Comparison of ENCODE assay signal across 10 cellular contexts in the genomic region with DNA sequence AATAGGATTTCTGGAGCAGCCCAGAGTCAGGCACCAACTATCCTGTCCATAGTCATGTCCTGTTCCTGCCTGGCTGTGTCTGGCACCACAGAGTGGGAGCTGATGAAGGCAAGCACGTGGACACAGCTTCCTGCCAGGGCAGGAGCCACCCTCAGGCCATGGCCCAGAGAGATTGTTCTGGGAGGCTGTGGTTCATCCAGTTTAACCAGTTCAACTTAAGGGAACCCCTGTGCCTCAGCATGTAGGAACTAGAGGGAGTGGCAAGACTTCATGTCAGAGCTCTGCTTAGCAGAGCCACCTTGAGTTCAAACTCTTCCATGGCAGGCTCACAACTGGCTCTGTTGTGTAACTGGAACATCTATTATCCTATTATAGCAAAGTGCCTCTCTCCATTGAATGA.
DNase-seq lines count a peak whose midpoint lies in the region; ATAC-seq and TF ChIP-seq lines count a peak whose summit lies in the region.
"Had no signal": no experiment of that assay in that cellular context is flagged by ENCODE, and none has a peak within 500 bp of the region (broad histone marks: within the 10 kb centered on the region; RNA-seq: fewer than 3 reads in every experiment).

No MANE protein-coding gene starts in this region.

- H2AFZ ChIP-seq in GM23338, result 0 out of 2 replicates have a peak overlapping the region, but pooled peaks have one; percentile 77

- H3K4me3 Mint-ChIP-seq in GM23338 (no peak overlapping the region), immature natural killer cell (no peak overlapping the region)
- H3K4me3 Mint-ChIP-seq in activated naive CD8-positive, alpha-beta T cell treated with anti-CD3 and anti-CD28 coated beads for 36 hours, result no peak overlapping the region

- peaks cover 36% of the 10 kb centered on the region for H3K4me1 Mint-ChIP-seq in GM23338
- no peaks in the 10 kb centered on the region for H3K4me1 Mint-ChIP-seq in activated naive CD8-positive, alpha-beta T cell treated with anti-CD3 and anti-CD28 coated beads for 36 hours
- H3K4me1 Mint-ChIP-seq in immature natural killer cell, result no peaks in the 10 kb centered on the region

- no peaks in the 10 kb centered on the region for H3K27me3 Mint-ChIP-seq in GM23338 (ENCODE audit: insufficient read depth, low read depth, poor library complexity)
- H3K27me3 Mint-ChIP-seq in activated naive CD8-positive, alpha-beta T cell treated with anti-CD3 and anti-CD28 coated beads for 36 hours, result peaks cover 5% of the 10 kb centered on the region
- H3K27me3 Mint-ChIP-seq in immature natural killer cell (ENCODE audit: low read depth in 3 of 3), result no peaks in the 10 kb centered on the region

- H3K36me3 ChIP-seq in GM23338 (ENCODE audit: insufficient read depth) (no peaks in the 10 kb centered on the region), heart left ventricle (no peaks in the 10 kb centered on the region)
- H3K36me3 ChIP-seq: tibial artery had no signal

- intact Hi-C loops in heart left ventricle (cut with DNase I) (no loop called here), posterior cingulate gyrus (cut with DNase I) (no loop called here)

- peak; percentile 93 for ATAC-seq in GM23338
- peak; percentile 52 to 84 (median 62) for ATAC-seq in heart left ventricle
- ATAC-seq in GM18498 (IDR thresholded peaks at IDR 0.05; ENCODE audit: unreplicated experiment), result no peak
- ATAC-seq in HG03442 (IDR thresholded peaks at IDR 0.05; ENCODE audit: unreplicated experiment), result no peak

- no peak overlapping the region for H3K27ac Mint-ChIP-seq in GM23338
- H3K27ac Mint-ChIP-seq in activated naive CD8-positive, alpha-beta T cell treated with anti-CD3 and anti-CD28 coated beads for 36 hours, result no peak overlapping the region
- no peak overlapping the region for H3K27ac Mint-ChIP-seq in immature natural killer cell

- H3K36me3 Mint-ChIP-seq in GM23338 (ENCODE audit: low read depth) (no peaks in the 10 kb centered on the region), immature natural killer cell (no peaks in the 10 kb centered on the region)
- H3K36me3 Mint-ChIP-seq in activated naive CD8-positive, alpha-beta T cell treated with anti-CD3 and anti-CD28 coated beads for 36 hours, result no peaks in the 10 kb centered on the region

- peaks cover 0 to 9% (median 0%) of the 10 kb centered on the region in 12 donors for H3K9me3 ChIP-seq in heart left ventricle
- H3K9me3 ChIP-seq: tibial artery had no signal

- H3K27me3 ChIP-seq in GM23338 (ENCODE audit: insufficient read depth), result no peaks in the 10 kb centered on the region
- no peaks in the 10 kb centered on the region for H3K27me3 ChIP-seq in heart left ventricle
- H3K27me3 ChIP-seq: tibial artery had no signal

- peaks cover 25% of the 10 kb centered on the region for H3K4me1 ChIP-seq in GM23338 (ENCODE audit: insufficient read depth)
- H3K4me1 ChIP-seq in heart left ventricle, result peaks cover 0 to 17% (median 0%) of the 10 kb centered on the region in 12 donors

- H4K20me1 ChIP-seq in GM23338 (replicated peaks; ENCODE audit: insufficient read depth), result no peaks in the 10 kb centered on the region

- H3K4me2 ChIP-seq in GM23338, result no peak overlapping the region

- TF ChIP-seq POLR2A in heart left ventricle (IDR thresholded peaks at IDR 0.05), result no peak

- DNase-seq in GM23338 (ENCODE audit: low spot score), result peak; percentile 58
- peak; percentile 91 for DNase-seq in SK-MEL-5 (ENCODE audit: low read depth, low spot score)
- DNase-seq in heart left ventricle, result peak in 2 of 5 donors; percentile 10 to 17
- peak; percentile 29 to 94 (median 58) for DNase-seq in posterior cingulate gyrus
- DNase-seq in activated naive CD8-positive, alpha-beta T cell treated with anti-CD3 and anti-CD28 coated beads for 36 hours, result no peak
- DNase-seq in immature natural killer cell, result no peak
- DNase-seq: effector CD4-positive, alpha-beta T cell had no signal

- no peak overlapping the region for H3K4me3 ChIP-seq in GM23338
- no peak overlapping the region for H3K4me3 ChIP-seq in heart left ventricle
- H3K4me3 ChIP-seq: tibial artery had no signal

- no peaks in the 10 kb centered on the region for H3K9me2 ChIP-seq in GM23338 (ENCODE audit: insufficient read depth)

- H3K27ac ChIP-seq in GM23338 (ENCODE audit: low read depth), result no peak overlapping the region
- no peak overlapping the region for H3K27ac ChIP-seq in heart left ventricle
- H3K27ac ChIP-seq: tibial artery had no signal

- H3F3A ChIP-seq in GM23338 (replicated peaks; ENCODE audit: low read depth), result no peaks in the 10 kb centered on the region

- in situ Hi-C loops in SK-MEL-5 (cut with HindIII; ENCODE audit: low pct_unique_long_range_greater_than_20kb, low sequenced_read_pairs), result no loop called here

- H3K79me2 ChIP-seq in GM23338 (replicated peaks; ENCODE audit: insufficient read depth), result no peaks in the 10 kb centered on the region

- 30 to 54% (median 34%) methylated on average over 1 of the region's 1 CpG for WGBS in heart left ventricle, 4 donors

- H3K9me3 Mint-ChIP-seq in GM23338 (no peaks in the 10 kb centered on the region), immature natural killer cell (peaks cover 2 to 25% (median 6%) of the 10 kb centered on the region in 6 donors)
- H3K9me3 Mint-ChIP-seq in activated naive CD8-positive, alpha-beta T cell treated with anti-CD3 and anti-CD28 coated beads for 36 hours, result peaks cover 2% of the 10 kb centered on the region

- TF ChIP-seq CTCF in GM23338 (conservative IDR thresholded peaks at IDR 0.05; ENCODE audit: low read depth in 2 of 2), result peak; percentile 42 to 50
- TF ChIP-seq CTCF in heart left ventricle (IDR thresholded peaks at IDR 0.05), result peak in 3 of 12 donors; percentile 4 to 23 (median 16)

TF ChIP-seq in GM23338, 12 proteins besides CTCF, POLR2A, EP300 and RAD21:
- TF ChIP-seq, protein P1, sequence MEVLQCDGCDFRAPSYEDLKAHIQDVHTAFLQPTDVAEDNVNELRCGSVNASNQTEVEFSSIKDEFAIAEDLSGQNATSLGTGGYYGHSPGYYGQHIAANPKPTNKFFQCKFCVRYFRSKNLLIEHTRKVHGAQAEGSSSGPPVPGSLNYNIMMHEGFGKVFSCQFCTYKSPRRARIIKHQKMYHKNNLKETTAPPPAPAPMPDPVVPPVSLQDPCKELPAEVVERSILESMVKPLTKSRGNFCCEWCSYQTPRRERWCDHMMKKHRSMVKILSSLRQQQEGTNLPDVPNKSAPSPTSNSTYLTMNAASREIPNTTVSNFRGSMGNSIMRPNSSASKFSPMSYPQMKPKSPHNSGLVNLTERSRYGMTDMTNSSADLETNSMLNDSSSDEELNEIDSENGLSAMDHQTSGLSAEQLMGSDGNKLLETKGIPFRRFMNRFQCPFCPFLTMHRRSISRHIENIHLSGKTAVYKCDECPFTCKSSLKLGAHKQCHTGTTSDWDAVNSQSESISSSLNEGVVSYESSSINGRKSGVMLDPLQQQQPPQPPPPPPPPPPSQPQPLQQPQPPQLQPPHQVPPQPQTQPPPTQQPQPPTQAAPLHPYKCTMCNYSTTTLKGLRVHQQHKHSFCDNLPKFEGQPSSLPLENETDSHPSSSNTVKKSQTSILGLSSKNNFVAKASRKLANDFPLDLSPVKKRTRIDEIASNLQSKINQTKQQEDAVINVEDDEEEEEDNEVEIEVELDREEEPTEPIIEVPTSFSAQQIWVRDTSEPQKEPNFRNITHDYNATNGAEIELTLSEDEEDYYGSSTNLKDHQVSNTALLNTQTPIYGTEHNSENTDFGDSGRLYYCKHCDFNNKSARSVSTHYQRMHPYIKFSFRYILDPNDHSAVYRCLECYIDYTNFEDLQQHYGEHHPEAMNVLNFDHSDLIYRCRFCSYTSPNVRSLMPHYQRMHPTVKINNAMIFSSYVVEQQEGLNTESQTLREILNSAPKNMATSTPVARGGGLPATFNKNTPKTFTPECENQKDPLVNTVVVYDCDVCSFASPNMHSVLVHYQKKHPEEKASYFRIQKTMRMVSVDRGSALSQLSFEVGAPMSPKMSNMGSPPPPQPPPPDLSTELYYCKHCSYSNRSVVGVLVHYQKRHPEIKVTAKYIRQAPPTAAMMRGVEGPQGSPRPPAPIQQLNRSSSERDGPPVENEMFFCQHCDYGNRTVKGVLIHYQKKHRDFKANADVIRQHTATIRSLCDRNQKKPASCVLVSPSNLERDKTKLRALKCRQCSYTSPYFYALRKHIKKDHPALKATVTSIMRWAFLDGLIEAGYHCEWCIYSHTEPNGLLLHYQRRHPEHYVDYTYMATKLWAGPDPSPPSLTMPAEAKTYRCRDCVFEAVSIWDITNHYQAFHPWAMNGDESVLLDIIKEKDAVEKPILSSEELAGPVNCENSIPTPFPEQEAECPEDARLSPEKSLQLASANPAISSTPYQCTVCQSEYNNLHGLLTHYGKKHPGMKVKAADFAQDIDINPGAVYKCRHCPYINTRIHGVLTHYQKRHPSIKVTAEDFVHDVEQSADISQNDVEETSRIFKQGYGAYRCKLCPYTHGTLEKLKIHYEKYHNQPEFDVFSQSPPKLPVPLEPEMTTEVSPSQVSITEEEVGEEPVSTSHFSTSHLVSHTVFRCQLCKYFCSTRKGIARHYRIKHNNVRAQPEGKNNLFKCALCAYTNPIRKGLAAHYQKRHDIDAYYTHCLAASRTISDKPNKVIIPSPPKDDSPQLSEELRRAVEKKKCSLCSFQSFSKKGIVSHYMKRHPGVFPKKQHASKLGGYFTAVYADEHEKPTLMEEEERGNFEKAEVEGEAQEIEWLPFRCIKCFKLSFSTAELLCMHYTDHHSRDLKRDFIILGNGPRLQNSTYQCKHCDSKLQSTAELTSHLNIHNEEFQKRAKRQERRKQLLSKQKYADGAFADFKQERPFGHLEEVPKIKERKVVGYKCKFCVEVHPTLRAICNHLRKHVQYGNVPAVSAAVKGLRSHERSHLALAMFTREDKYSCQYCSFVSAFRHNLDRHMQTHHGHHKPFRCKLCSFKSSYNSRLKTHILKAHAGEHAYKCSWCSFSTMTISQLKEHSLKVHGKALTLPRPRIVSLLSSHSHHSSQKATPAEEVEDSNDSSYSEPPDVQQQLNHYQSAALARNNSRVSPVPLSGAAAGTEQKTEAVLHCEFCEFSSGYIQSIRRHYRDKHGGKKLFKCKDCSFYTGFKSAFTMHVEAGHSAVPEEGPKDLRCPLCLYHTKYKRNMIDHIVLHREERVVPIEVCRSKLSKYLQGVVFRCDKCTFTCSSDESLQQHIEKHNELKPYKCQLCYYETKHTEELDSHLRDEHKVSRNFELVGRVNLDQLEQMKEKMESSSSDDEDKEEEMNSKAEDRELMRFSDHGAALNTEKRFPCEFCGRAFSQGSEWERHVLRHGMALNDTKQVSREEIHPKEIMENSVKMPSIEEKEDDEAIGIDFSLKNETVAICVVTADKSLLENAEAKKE (CRISPR knock-in tag; IDR thresholded peaks at IDR 0.05), result peak; percentile 52; the same call in 1 of the 2 replicates
- no peak for TF ChIP-seq EZH2phosphoT487 (IDR thresholded peaks at IDR 0.05; ENCODE audit: unreplicated experiment)
TF ChIP-seq in GM23338: peak in this region for 1.

Comparison
In these comparisons a context has a peak if more than half of its experiments do, and no peak if none do; other contexts are left out.
1. ATAC-seq: peak in GM23338 (single experiment) and heart left ventricle (4 of 4); none in GM18498 (single experiment) and HG03442 (single experiment).
2. DNase-seq: peak in GM23338 (single experiment), SK-MEL-5 (single experiment) and posterior cingulate gyrus (10 of 10); none in activated naive CD8-positive, alpha-beta T cell treated with anti-CD3 and anti-CD28 coated beads for 36 hours (single experiment) and immature natural killer cell (0 of 3).